ENCODE assay signal across 12 cellular contexts in the genomic region with DNA sequence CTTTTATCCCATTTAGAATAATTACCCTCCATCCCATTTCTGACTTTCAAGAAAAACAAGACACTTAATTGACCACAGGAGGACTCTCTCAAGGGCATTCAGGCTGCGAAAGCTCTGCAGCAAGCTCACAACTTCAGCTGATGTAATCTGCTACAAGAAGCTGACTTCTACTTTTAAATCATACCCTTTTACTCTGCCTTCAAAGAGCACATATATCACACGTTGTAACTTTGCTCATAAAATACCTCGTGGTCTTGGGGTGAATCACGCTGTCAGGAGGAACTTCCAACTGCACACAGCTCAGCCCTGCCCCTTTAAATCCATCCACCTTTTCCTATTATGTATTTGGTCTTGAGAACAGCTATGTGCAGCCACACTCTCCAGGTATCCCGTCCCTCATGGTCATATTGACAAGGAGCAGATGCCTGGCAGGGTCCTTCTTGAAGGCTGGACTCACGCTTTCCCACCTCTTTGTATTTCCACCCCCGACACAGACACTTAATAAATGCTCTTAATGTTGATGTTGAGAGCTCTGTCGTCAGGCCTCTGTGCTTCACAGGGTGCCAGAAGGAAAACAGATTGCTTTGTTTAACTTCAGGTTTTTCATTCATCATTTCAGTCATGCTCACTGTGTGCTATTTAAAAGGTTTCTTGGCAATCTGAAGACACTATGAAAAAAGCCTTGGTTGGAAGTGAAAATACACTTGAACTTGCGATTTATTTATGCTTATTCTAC. TPM values are rescaled to one million over a fixed set of nuclear protein-coding genes. Genes with fewer than 3 reads are reported as not detected.
DNase-seq lines count a peak whose midpoint lies in the region; ATAC-seq and TF ChIP-seq lines count a peak whose summit lies in the region.
"Had no signal": no experiment of that assay in that cellular context is flagged by ENCODE, and none has a peak within 500 bp of the region (broad histone marks: within the 10 kb centered on the region; RNA-seq: fewer than 3 reads in every experiment).

No MANE protein-coding gene starts in this region.

- H3K9ac ChIP-seq in adipocyte (ENCODE audit: low read length) = peak overlapping the region; percentile 47

- ATAC-seq in GM19452 (IDR thresholded peaks at IDR 0.05; ENCODE audit: unreplicated experiment) = no peak

- no peak overlapping the region for H3K4me3 ChIP-seq in AG09309 (ENCODE audit: control insufficient read depth, low read depth, low read length)
- H3K4me3 ChIP-seq in adipocyte (ENCODE audit: low read length) = no peak overlapping the region

- H3K4me1 ChIP-seq in adipocyte (ENCODE audit: control insufficient read depth, insufficient read depth, low read length) = peaks cover 51% of the 10 kb centered on the region

- DNase-seq in AG09309 (ENCODE audit: low read depth) (peak; percentile 60), HT1080 (ENCODE audit: low read depth) (peak; percentile 27), adipocyte (ENCODE audit: low read depth) (peak; percentile 15), left kidney (ENCODE audit: low read depth, low spot score) (peak; percentile 73), NCI-H128 (lab: John Stamatoyannopoulos, UW; ENCODE audit: unreplicated experiment) (no peak), NCI-H510A treated with DMSO at 0.1 percent for 48 hours (lab: John Stamatoyannopoulos, UW) (no peak)
- DNase-seq in activated CD8-positive, alpha-beta memory T cell treated with anti-CD3 and anti-CD28 coated beads, Interleukin-2, amount 50 U/mL, for 48 hours = no peak
- DNase-seq: activated CD8-positive, alpha-beta memory T cell treated with anti-CD3 and anti-CD28 coated beads, Interleukin-2, amount 50 U/mL, for 4 hours; CD4-positive, alpha-beta memory T cell; NCI-H187 treated with DMSO at 0.1 percent for 48 hours had no signal

- no peaks in the 10 kb centered on the region for H3K9me3 ChIP-seq in adipocyte (ENCODE audit: control insufficient read depth, low read length)
- H3K9me3 ChIP-seq: neutrophil had no signal

- no peaks in the 10 kb centered on the region for H3K27me3 ChIP-seq in adipocyte (replicated peaks; ENCODE audit: control insufficient read depth, insufficient read depth, low read length)
- H3K27me3 ChIP-seq: neutrophil had no signal

- TF ChIP-seq CTCF in AG09309 (IDR thresholded peaks at IDR 0.05; ENCODE audit: control insufficient read depth, insufficient read depth, low read depth, low read length, missing control alignments) = no peak

- no peaks in the 10 kb centered on the region for H3K36me3 ChIP-seq in adipocyte (ENCODE audit: control insufficient read depth, insufficient read depth, low read length, severe bottlenecking)

RNA-seq across cellular contexts. Expression of a gene that starts 47.6 kb away (rescaled TPM):
- 0.98 and 1.3 TPM in 2 replicates for total RNA-seq in HT1080 (2014; rRNA removed; shearing (Covaris generic))
- 3.4 and 7.0 TPM in 2 replicates for polyA plus RNA-seq in HT1080 (2015; cell fraction: cytosol; rRNA removed)
- polyA plus RNA-seq in HT1080 (2015; cell fraction: nucleus; rRNA removed) = 5.7 and 10.0 TPM in 2 replicates

Comparison
In these comparisons a context has a peak if more than half of its experiments do, and no peak if none do; other contexts are left out.
1. DNase-seq: peak in AG09309 (single experiment), HT1080 (single experiment), adipocyte (single experiment) and left kidney (single experiment); none in NCI-H128 (single experiment), activated CD8-positive, alpha-beta memory T cell treated with anti-CD3 and anti-CD28 coated beads, Interleukin-2, amount 50 U/mL, for 48 hours (single experiment) and NCI-H510A treated with DMSO at 0.1 percent for 48 hours (single experiment).